Comparison of ENCODE assay signal across 9 cellular contexts in genomic region chr7:116776610-116777289, GRCh38.
DNase-seq lines count a peak whose midpoint lies in the region; ATAC-seq and TF ChIP-seq lines count a peak whose summit lies in the region.
"Had no signal": no experiment of that assay in that cellular context is flagged by ENCODE, and none has a peak within 500 bp of the region (broad histone marks: within the 10 kb centered on the region; RNA-seq: fewer than 3 reads in every experiment).

No MANE protein-coding gene starts in this region.

- peaks cover 77% of the 10 kb centered on the region for H3K36me3 Mint-ChIP-seq in MCF 10A (ENCODE audit: insufficient read depth, unreplicated experiment)
- H3K36me3 Mint-ChIP-seq: IgD-negative memory B cell had no signal

- TF ChIP-seq EP300 in transverse colon (IDR thresholded peaks at IDR 0.05; ENCODE audit: low read depth): no peak

- POLR2A ChIA-PET in MCF 10A (lab: Yijun Ruan, JAX): interaction anchor here (0.6 to 5.8 kb wide), 17 partner anchors 17 to 185 kb away, joined by 3 to 63 read pairs (median 3); partner anchors contain the start of gene MET

- no peak for TF ChIP-seq CTCF in MCF 10A (IDR thresholded peaks at IDR 0.05; ENCODE audit: unreplicated experiment)
- no peak for TF ChIP-seq CTCF in retinal pigment epithelial cell (conservative IDR thresholded peaks at IDR 0.05; ENCODE audit: low read depth, low read length)
- TF ChIP-seq CTCF in transverse colon (IDR thresholded peaks at IDR 0.05): no peak

- peak overlapping the region in 2 of 4 donors; percentile 10 to 49 for H3K27ac ChIP-seq in transverse colon

- no peak overlapping the region for H3K4me3 Mint-ChIP-seq in MCF 10A (ENCODE audit: unreplicated experiment)
- H3K4me3 Mint-ChIP-seq: IgD-negative memory B cell had no signal

- H3K4me1 ChIP-seq in transverse colon: peaks cover 12 to 66% (median 43%) of the 10 kb centered on the region in 4 donors

- no peaks in the 10 kb centered on the region for H3K9me3 ChIP-seq in transverse colon

- DNase-seq in MCF 10A (ENCODE audit: unreplicated experiment): peak; percentile 94
- peak; percentile 92 for DNase-seq in retinal pigment epithelial cell (ENCODE audit: low read depth)
- no peak for DNase-seq in transverse colon
- DNase-seq in cerebellar nuclear complex (lab: John Stamatoyannopoulos, UW): no peak

- in situ Hi-C loops in transverse colon (cut with MboI; ENCODE audit: low pct_ligation_motif_present in 1 of 4, low pct_unique_long_range_greater_than_20kb in 1 of 4, low sequenced_read_pairs in 3 of 4): no loop called here

- H3K27ac Mint-ChIP-seq in MCF 10A (ENCODE audit: low read depth, unreplicated experiment): peak overlapping the region; percentile 57
- H3K27ac Mint-ChIP-seq: IgD-negative memory B cell had no signal

- no TSS peak for BruUV-seq in MCF 10A (replicated peaks; lab: Mats Ljungman, UMichigan)

- WGBS in transverse colon (ENCODE audit: low coverage in 1 of 2), 2 donors: 68 to 77% methylated on average over 3 of the region's 3 CpGs

- H3K36me3 ChIP-seq in transverse colon: no peaks in the 10 kb centered on the region

- ATAC-seq in GM19023 (IDR thresholded peaks at IDR 0.05; ENCODE audit: unreplicated experiment) (peak; percentile 49), HG03108 (IDR thresholded peaks at IDR 0.05; ENCODE audit: unreplicated experiment) (peak; percentile 62), GM19351 (IDR thresholded peaks at IDR 0.05; ENCODE audit: unreplicated experiment) (no peak), HG03520 (IDR thresholded peaks at IDR 0.05; ENCODE audit: unreplicated experiment) (no peak)

- no peaks in the 10 kb centered on the region for H3K27me3 Mint-ChIP-seq in MCF 10A (ENCODE audit: insufficient read depth, unreplicated experiment)

- H3K27me3 ChIP-seq in transverse colon: no peaks in the 10 kb centered on the region

- TF ChIP-seq POLR2A in transverse colon (IDR thresholded peaks at IDR 0.05): no peak

- no peak overlapping the region for H3K4me3 ChIP-seq in retinal pigment epithelial cell (ENCODE audit: low read length)
- no peak overlapping the region for H3K4me3 ChIP-seq in transverse colon

- H3K4me1 Mint-ChIP-seq in MCF 10A (ENCODE audit: insufficient read depth, unreplicated experiment): peaks cover 16% of the 10 kb centered on the region
- H3K4me1 Mint-ChIP-seq: IgD-negative memory B cell had no signal

- H3K9me3 Mint-ChIP-seq in MCF 10A (ENCODE audit: unreplicated experiment): no peaks in the 10 kb centered on the region
- H3K9me3 Mint-ChIP-seq: IgD-negative memory B cell had no signal

- intact Hi-C loops in MCF 10A (cut with micrococcal nuclease): loop anchor here (2.0 kb wide), 1 partner anchor 104 kb away; the partner anchor contains the start of gene MET
- intact Hi-C loops in transverse colon (cut with DNase I; ENCODE audit: low total_unique reads): no loop called here

- CTCF ChIA-PET in MCF 10A (lab: Yijun Ruan, JAX): interaction anchor here (0.6 to 2.1 kb wide), 9 partner anchors 16 to 183 kb away, joined by 3 to 7 read pairs (median 3); partner anchors contain the start of gene MET

Comparison
In these comparisons a context has a peak if more than half of its experiments do, and no peak if none do; other contexts are left out.
1. ATAC-seq: peak in GM19023 (single experiment) and HG03108 (single experiment); none in GM19351 (single experiment) and HG03520 (single experiment).
2. DNase-seq: peak in MCF 10A (single experiment) and retinal pigment epithelial cell (single experiment); none in transverse colon (single experiment) and cerebellar nuclear complex (0 of 2).